16 cellular contexts compared by ENCODE assay signal in genomic region chr10:117552759-117553158, GRCh38. TPM values are rescaled to one million over a fixed set of nuclear protein-coding genes. Genes with fewer than 3 reads are reported as not detected.
DNase-seq lines count a peak whose midpoint lies in the region; FAIRE-seq and TF ChIP-seq lines count a peak whose summit lies in the region.
"Had no signal": no experiment of that assay in that cellular context is flagged by ENCODE, and none has a peak within 500 bp of the region (broad histone marks: within the 10 kb centered on the region; RNA-seq: fewer than 3 reads in every experiment).

No MANE protein-coding gene starts in this region.

- peaks cover 3% of the 10 kb centered on the region; the same call in 1 of the 2 replicates for H3K27me3 ChIP-seq in Caco-2 (replicated peaks; ENCODE audit: control insufficient read depth, insufficient read depth, low read length)
- peaks cover 98% of the 10 kb centered on the region for H3K27me3 ChIP-seq in HUES64 (ENCODE audit: insufficient read depth, low read length)
- H3K27me3 ChIP-seq in hepatocyte, result peaks cover 91% of the 10 kb centered on the region
- peaks cover 69% of the 10 kb centered on the region for H3K27me3 ChIP-seq in colonic mucosa

- peak overlapping the region; percentile 61 for H3K27ac Mint-ChIP-seq in Caco-2 (ENCODE audit: unreplicated experiment)
- H3K27ac Mint-ChIP-seq in CD14-positive monocyte, result no peak overlapping the region
- H3K27ac Mint-ChIP-seq: activated naive CD4-positive, alpha-beta T cell treated with anti-CD3 and anti-CD28 coated beads, Interleukin-2, amount 50 U/mL, for 24 hours had no signal

- TF ChIP-seq CTCF in Caco-2 (IDR thresholded peaks at IDR 0.05; ENCODE audit: insufficient read depth in 1 of 2, low read depth in 1 of 2, low read length in 1 of 2, severe bottlenecking in 1 of 2, unreplicated experiment in 1 of 2), result no peak
- no peak for TF ChIP-seq CTCF in hepatocyte (IDR thresholded peaks at IDR 0.05; ENCODE audit: poor library complexity)
- TF ChIP-seq CTCF in CD14-positive monocyte (IDR thresholded peaks at IDR 0.05), result no peak
- no peak for TF ChIP-seq CTCF in colonic mucosa (IDR thresholded peaks at IDR 0.05)

- H3K4me3 Mint-ChIP-seq in Caco-2 (ENCODE audit: unreplicated experiment) (peak overlapping the region; percentile 71), CD14-positive monocyte (peak overlapping the region in 1 of 2 donors; percentile 88)
- H3K4me3 Mint-ChIP-seq: activated naive CD4-positive, alpha-beta T cell treated with anti-CD3 and anti-CD28 coated beads, Interleukin-2, amount 50 U/mL, for 24 hours had no signal

- CTCF ChIA-PET in Caco-2 (lab: Charles Lee), result interaction anchor here (0.8 kb wide), 1 partner anchor 67 kb away, joined by 4 read pairs; no protein-coding TSS in a partner anchor

- no peaks in the 10 kb centered on the region for H3K79me2 ChIP-seq in hepatocyte

- H3K4me3 ChIP-seq in Caco-2 (ENCODE audit: low read depth, low read length) (no peak overlapping the region; the same call in none of the 2 replicates), HUES64 (ENCODE audit: low read length) (peak overlapping the region; percentile 3; the same call in 1 of the 2 replicates), hepatocyte (no peak overlapping the region), colonic mucosa (no peak overlapping the region)
- H3K4me3 ChIP-seq: BLaER1 treated with 17β-estradiol and CSF1 and Interleukin-3, amounts not matched to agents 10 nM and 100 nM; PC-9 had no signal

- H3K4me1 Mint-ChIP-seq in Caco-2 (ENCODE audit: low read depth, unreplicated experiment), result peaks cover 8% of the 10 kb centered on the region
- H3K4me1 Mint-ChIP-seq in CD14-positive monocyte, result no peaks in the 10 kb centered on the region

- H3K9me3 Mint-ChIP-seq in Caco-2 (ENCODE audit: unreplicated experiment) (no peaks in the 10 kb centered on the region), CD14-positive monocyte (peaks cover 0 to 17% (median 14%) of the 10 kb centered on the region in 7 donors)
- H3K9me3 Mint-ChIP-seq: activated naive CD4-positive, alpha-beta T cell treated with anti-CD3 and anti-CD28 coated beads, Interleukin-2, amount 50 U/mL, for 24 hours had no signal

- H3K9ac ChIP-seq in HUES64 (ENCODE audit: low read depth, low read length) (no peak overlapping the region), colonic mucosa (ENCODE audit: low read depth in 2 of 2, low read length in 2 of 2) (no peak overlapping the region)
- H3K9ac ChIP-seq: BLaER1 treated with 17β-estradiol and CSF1 and Interleukin-3, amounts not matched to agents 10 nM and 100 nM had no signal

- H3K36me3 Mint-ChIP-seq in Caco-2 (ENCODE audit: insufficient read depth, unreplicated experiment), result peaks cover 15% of the 10 kb centered on the region
- peaks cover 0 to 8% of the 10 kb centered on the region in 2 donors for H3K36me3 Mint-ChIP-seq in CD14-positive monocyte
- H3K36me3 Mint-ChIP-seq: activated naive CD4-positive, alpha-beta T cell treated with anti-CD3 and anti-CD28 coated beads, Interleukin-2, amount 50 U/mL, for 24 hours; IgD-negative memory B cell had no signal

- peaks cover 11% of the 10 kb centered on the region for H3K4me1 ChIP-seq in Caco-2
- peaks cover 15% of the 10 kb centered on the region for H3K4me1 ChIP-seq in HUES64 (ENCODE audit: insufficient read depth, low read length)
- H3K4me1 ChIP-seq in hepatocyte (ENCODE audit: insufficient read depth), result peaks cover 18% of the 10 kb centered on the region
- no peaks in the 10 kb centered on the region for H3K4me1 ChIP-seq in colonic mucosa

- intact Hi-C loops in Caco-2 (cut with micrococcal nuclease; ENCODE audit: unreplicated experiment), result no loop called here
- intact Hi-C loops in posterior vena cava (cut with DNase I), result no loop called here
- intact Hi-C loops in CD14-positive monocyte (cut with micrococcal nuclease), result no loop called here
- intact Hi-C loops in colonic mucosa (cut with DNase I), result no loop called here

- peak overlapping the region; percentile 63 for H3K4me2 ChIP-seq in hepatocyte
- H3K4me2 ChIP-seq: BLaER1 treated with 17β-estradiol and CSF1 and Interleukin-3, amounts not matched to agents 10 nM and 100 nM; PC-9 had no signal

- FAIRE-seq in RCC 7860 (lab: Jason Lieb, UNC), result no peak

- BruUV-seq in Caco-2 (replicated peaks; lab: Mats Ljungman, UMichigan), result no TSS peak

- H3K27ac ChIP-seq in HUES64 (ENCODE audit: low read depth, low read length), result no peak overlapping the region
- no peak overlapping the region for H3K27ac ChIP-seq in hepatocyte
- no peak overlapping the region for H3K27ac ChIP-seq in colonic mucosa
- H3K27ac ChIP-seq: BLaER1 treated with 17β-estradiol and CSF1 and Interleukin-3, amounts not matched to agents 10 nM and 100 nM; PC-9 had no signal

- H3K36me3 ChIP-seq in Caco-2 (ENCODE audit: control insufficient read depth, insufficient read depth, low read length), result no peaks in the 10 kb centered on the region
- H3K36me3 ChIP-seq in HUES64 (ENCODE audit: insufficient read depth, low read length), result no peaks in the 10 kb centered on the region
- no peaks in the 10 kb centered on the region for H3K36me3 ChIP-seq in hepatocyte (replicated peaks; ENCODE audit: insufficient read depth, low read depth)
- H3K36me3 ChIP-seq in colonic mucosa, result no peaks in the 10 kb centered on the region
- H3K36me3 ChIP-seq: BLaER1 treated with 17β-estradiol and CSF1 and Interleukin-3, amounts not matched to agents 10 nM and 100 nM had no signal

- no peaks in the 10 kb centered on the region for H3K9me2 ChIP-seq in hepatocyte (replicated peaks; ENCODE audit: insufficient read depth)

- POLR2A ChIA-PET in Caco-2 (lab: Charles Lee), result no interaction called here

- H4K20me1 ChIP-seq in hepatocyte (ENCODE audit: insufficient read depth, poor library complexity, severe bottlenecking), result no peaks in the 10 kb centered on the region

- no peak for DNase-seq in Caco-2
- no peak for DNase-seq in hepatocyte (ENCODE audit: low spot score)
- DNase-seq in posterior vena cava (ENCODE audit: low spot score), result peak; percentile 61
- no peak for DNase-seq in CD14-positive monocyte (ENCODE audit: low spot score)
- DNase-seq in RCC 7860 (ENCODE audit: low spot score), result no peak
- DNase-seq in colonic mucosa, result no peak
- DNase-seq: cerebellar nuclear complex; left ventricle myocardium superior; naive B cell; NCI-H69; PC-9; stimulated activated CD4-positive, alpha-beta T cell treated with anti-CD3 and anti-CD28 coated beads, Interleukin-4, amount 100 ng/mL, for 4 hours had no signal

- H3K27me3 Mint-ChIP-seq in Caco-2 (ENCODE audit: insufficient read depth, unreplicated experiment), result peaks cover 5% of the 10 kb centered on the region
- H3K27me3 Mint-ChIP-seq in CD14-positive monocyte (ENCODE audit: low read depth in 3 of 3), result peaks cover 77 to 88% (median 80%) of the 10 kb centered on the region in 3 donors

- no peaks in the 10 kb centered on the region for H3K9me3 ChIP-seq in Caco-2
- no peaks in the 10 kb centered on the region for H3K9me3 ChIP-seq in HUES64 (ENCODE audit: insufficient read depth, low read depth, low read length)
- no peaks in the 10 kb centered on the region for H3K9me3 ChIP-seq in hepatocyte (ENCODE audit: low read depth)
- H3K9me3 ChIP-seq in colonic mucosa, result no peaks in the 10 kb centered on the region

- no peak overlapping the region for H2AFZ ChIP-seq in hepatocyte
- H2AFZ ChIP-seq: PC-9 had no signal

- WGBS in HUES64, result 11% methylated on average over 14 of the region's 14 CpGs
- 18% methylated on average over 14 of the region's 14 CpGs for WGBS in hepatocyte (ENCODE audit: low lambda C conversion rate, missing lambda C conversion rate)

RNA-seq across cellular contexts. Expression of gene EMX2, which starts 10.2 kb away (rescaled TPM):
- total RNA-seq in Caco-2 (2022), result 4.7 and 4.9 TPM in 2 replicates
- polyA plus RNA-seq in HUES64 (2013, experiment 1 of 2), result 0.25 TPM
- polyA plus RNA-seq in HUES64 (2013, experiment 2 of 2), result 0.76 TPM
- 0.12 TPM in 1 of 2 replicates, not detected in the other for total RNA-seq in hepatocyte
- not detected in 2 replicates for polyA plus RNA-seq in hepatocyte
- total RNA-seq in posterior vena cava, result 1 to 10 TPM; 2.5 to 3.6 TPM
- polyA plus RNA-seq in CD14-positive monocyte, result not detected
- total RNA-seq in colonic mucosa, result not detected
- total RNA-seq: PC-9 had no signal
- polyA plus RNA-seq: IgD-negative memory B cell had no signal
